38 cellular contexts compared by ENCODE assay signal in the genomic region with DNA sequence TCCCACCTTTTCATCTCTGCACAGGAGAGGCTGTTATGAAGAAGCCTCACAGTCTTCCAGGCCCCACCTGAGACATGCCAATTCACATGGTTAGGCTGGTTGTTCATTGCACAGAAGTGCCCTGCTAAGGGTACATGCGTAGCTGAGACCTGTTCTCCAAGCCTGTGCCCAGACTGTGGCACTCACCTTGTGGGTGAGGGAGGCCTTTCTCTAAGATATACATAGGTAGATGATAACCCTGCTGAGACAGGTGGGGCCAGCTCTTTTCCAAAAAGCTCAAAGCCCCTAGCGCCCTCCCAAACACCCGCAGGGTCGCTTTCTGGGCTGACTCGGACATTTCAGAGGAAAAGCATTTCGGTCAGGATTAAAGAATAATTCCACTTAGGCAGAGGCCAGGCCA.
"Had no signal": no experiment of that assay in that cellular context is flagged by ENCODE, and none has a peak within 500 bp of the region (broad histone marks: within the 10 kb centered on the region; RNA-seq: fewer than 3 reads in every experiment).

No MANE protein-coding gene starts in this region.

- H3K36me3 Mint-ChIP-seq: activated naive CD4-positive, alpha-beta T cell treated with anti-CD3 and anti-CD28 coated beads, Interleukin-2, amount 10 ng/mL, durations not matched to agents 7 days and 5 days; activated naive CD4-positive, alpha-beta T cell treated with anti-CD3 and anti-CD28 coated beads, Interleukin-2, amount 50 U/mL, for 24 hours; activated naive CD4-positive, alpha-beta T cell treated with anti-CD3 and anti-CD28 coated beads, Interleukin-2, amount 50 U/mL, for 72 hours; activated naive CD8-positive, alpha-beta T cell; activated naive CD8-positive, alpha-beta T cell treated with anti-CD3 and anti-CD28 coated beads for 36 hours; activated naive CD8-positive, alpha-beta T cell treated with anti-CD3 and anti-CD28 coated beads, Interleukin-2, amount 10 ng/mL, durations not matched to agents 7 days and 5 days; brain had no signal

- H3K9me3 Mint-ChIP-seq: activated naive CD4-positive, alpha-beta T cell treated with anti-CD3 and anti-CD28 coated beads for 36 hours; activated naive CD4-positive, alpha-beta T cell treated with anti-CD3 and anti-CD28 coated beads, Interleukin-2, amount 10 ng/mL, durations not matched to agents 7 days and 5 days; activated naive CD4-positive, alpha-beta T cell treated with anti-CD3 and anti-CD28 coated beads, Interleukin-2, amount 50 U/mL, for 24 hours; activated naive CD4-positive, alpha-beta T cell treated with anti-CD3 and anti-CD28 coated beads, Interleukin-2, amount 50 U/mL, for 72 hours; activated naive CD8-positive, alpha-beta T cell treated with anti-CD3 and anti-CD28 coated beads for 36 hours; activated naive CD8-positive, alpha-beta T cell treated with anti-CD3 and anti-CD28 coated beads, Interleukin-2, amount 10 ng/mL, durations not matched to agents 7 days and 5 days; activated naive CD8-positive, alpha-beta T cell treated with anti-CD3 and anti-CD28 coated beads, Interleukin-2, amount 50 U/mL, for 24 hours; activated T-cell treated with anti-CD3 and anti-CD28 coated beads, Interleukin-2, amount 50 U/mL, for 24 hours; activated T-cell treated with anti-CD3 and anti-CD28 coated beads, Interleukin-2, amount 50 U/mL, for 4 hours; activated T-helper 1 cell treated with anti-CD3 and anti-CD28 coated beads, Interleukin-12 subunit alpha, Interleukin-12 subunit beta, Interleukin-2, Interleukin-4 antibody, amounts not matched to agents 30 ng/mL and 10 ng/mL and 1 ng/mL, durations not matched to agents 14 hours and 24 hours and 36 hours; activated T-helper 17 cell treated with anti-CD3 and anti-CD28 coated beads, Interleukin-2, amount 50 U/mL, for 72 hours; activated T-helper 2 cell treated with anti-CD3 and anti-CD28 coated beads, Interferon-gamma antibody, Interleukin-2, Interleukin-4, amounts not matched to agents 10 μg/mL and 5 μg/mL and 100 μg/mL, durations not matched to agents 14 hours and 24 hours and 36 hours; central memory CD8-positive, alpha-beta T cell had no signal

- ATAC-seq: activated naive CD4-positive, alpha-beta T cell treated with anti-CD3 and anti-CD28 coated beads, Interleukin-2, amount 50 U/mL, for 72 hours; activated naive CD8-positive, alpha-beta T cell treated with anti-CD3 and anti-CD28 coated beads, Interleukin-2, amount 50 U/mL, for 24 hours; activated T-cell treated with anti-CD3 and anti-CD28 coated beads, Interleukin-2, amount 50 U/mL, for 4 hours; activated T-cell treated with anti-CD3 and anti-CD28 coated beads, Interleukin-2, amount 50 U/mL, for 72 hours; activated T-helper 17 cell treated with anti-CD3 and anti-CD28 coated beads, Interleukin-2, amount 50 U/mL, for 72 hours; body of pancreas had no signal

- H3K4me1 Mint-ChIP-seq: activated naive CD4-positive, alpha-beta T cell treated with anti-CD3 and anti-CD28 coated beads, Interleukin-2, amount 10 ng/mL, durations not matched to agents 7 days and 5 days; activated naive CD4-positive, alpha-beta T cell treated with anti-CD3 and anti-CD28 coated beads, Interleukin-2, amount 50 U/mL, for 24 hours; activated naive CD8-positive, alpha-beta T cell treated with anti-CD3 and anti-CD28 coated beads for 36 hours; activated naive CD8-positive, alpha-beta T cell treated with anti-CD3 and anti-CD28 coated beads, Interleukin-2, amount 10 ng/mL, durations not matched to agents 7 days and 5 days; activated naive CD8-positive, alpha-beta T cell treated with anti-CD3 and anti-CD28 coated beads, Interleukin-2, amount 50 U/mL, for 24 hours; activated T-helper 17 cell treated with anti-CD3 and anti-CD28 coated beads, Interleukin-2, amount 50 U/mL, for 72 hours; brain; central memory CD8-positive, alpha-beta T cell had no signal

- H3K4me3 Mint-ChIP-seq: activated naive CD4-positive, alpha-beta T cell treated with anti-CD3 and anti-CD28 coated beads for 36 hours; activated naive CD4-positive, alpha-beta T cell treated with anti-CD3 and anti-CD28 coated beads, Interleukin-2, amount 10 ng/mL, durations not matched to agents 7 days and 5 days; activated naive CD4-positive, alpha-beta T cell treated with anti-CD3 and anti-CD28 coated beads, Interleukin-2, amount 50 U/mL, for 24 hours; activated naive CD8-positive, alpha-beta T cell; activated naive CD8-positive, alpha-beta T cell treated with anti-CD3 and anti-CD28 coated beads for 36 hours; activated naive CD8-positive, alpha-beta T cell treated with anti-CD3 and anti-CD28 coated beads, Interleukin-2, amount 10 ng/mL, durations not matched to agents 7 days and 5 days; activated naive CD8-positive, alpha-beta T cell treated with anti-CD3 and anti-CD28 coated beads, Interleukin-2, amount 50 U/mL, for 24 hours; activated T-cell treated with anti-CD3 and anti-CD28 coated beads, Interleukin-2, amount 50 U/mL, for 24 hours; activated T-cell treated with anti-CD3 and anti-CD28 coated beads, Interleukin-2, amount 50 U/mL, for 4 hours; activated T-cell treated with anti-CD3 and anti-CD28 coated beads, Interleukin-2, amount 50 U/mL, for 72 hours; activated T-helper 1 cell treated with anti-CD3 and anti-CD28 coated beads, Interleukin-12 subunit alpha, Interleukin-12 subunit beta, Interleukin-2, Interleukin-4 antibody, amounts not matched to agents 30 ng/mL and 10 ng/mL and 1 ng/mL, durations not matched to agents 14 hours and 24 hours and 36 hours; activated T-helper 17 cell treated with anti-CD3 and anti-CD28 coated beads, Interleukin-2, amount 50 U/mL, for 72 hours; brain; central memory CD8-positive, alpha-beta T cell had no signal

- H3K36me3 ChIP-seq: adrenal gland, ascending aorta, brain microvascular endothelial cell, breast epithelium, cardiac muscle cell had no signal

- H3K27ac ChIP-seq: adrenal gland, ascending aorta, body of pancreas, brain microvascular endothelial cell, breast epithelium, cardiac muscle cell had no signal

- DNase-seq: activated effector memory CD4-positive, alpha-beta T cell treated with anti-CD3 and anti-CD28 coated beads, Interleukin-2, amount 50 U/mL, for 16 hours; activated effector memory CD4-positive, alpha-beta T cell treated with Interleukin-2 at 50 U/mL for 16 hours; activated gamma-delta T cell; activated gamma-delta T cell treated with Interleukin-2 at 50 U/mL for 16 hours; activated naive CD4-positive, alpha-beta T cell; activated naive CD4-positive, alpha-beta T cell treated with anti-CD3 and anti-CD28 coated beads for 36 hours; activated naive CD4-positive, alpha-beta T cell treated with anti-CD3 and anti-CD28 coated beads, Interleukin-2, amount 10 ng/mL, durations not matched to agents 7 days and 5 days; activated naive CD4-positive, alpha-beta T cell treated with anti-CD3 and anti-CD28 coated beads, Interleukin-2, amount 50 U/mL, for 16 hours; activated naive CD4-positive, alpha-beta T cell treated with Interleukin-2 at 50 U/mL for 16 hours; activated naive CD8-positive, alpha-beta T cell treated with anti-CD3 and anti-CD28 coated beads for 36 hours; activated naive CD8-positive, alpha-beta T cell treated with anti-CD3 and anti-CD28 coated beads, Interleukin-2, amount 10 ng/mL, durations not matched to agents 7 days and 5 days; activated naive CD8-positive, alpha-beta T cell treated with anti-CD3 and anti-CD28 coated beads, Interleukin-2, amount 50 U/mL, for 24 hours; activated T-cell treated with anti-CD3 and anti-CD28 coated beads, Interleukin-2, amount 50 U/mL, for 1 hour; activated T-cell treated with anti-CD3 and anti-CD28 coated beads, Interleukin-2, amount 50 U/mL, for 24 hours; activated T-cell treated with anti-CD3 and anti-CD28 coated beads, Interleukin-2, amount 50 U/mL, for 4 hours; activated T-cell treated with anti-CD3 and anti-CD28 coated beads, Interleukin-2, amount 50 U/mL, for 48 hours; activated T-cell treated with anti-CD3 and anti-CD28 coated beads, Interleukin-2, amount 50 U/mL, for 72 hours; adrenal gland; amniotic stem cell; amygdala; anterior cingulate cortex; aorta; body of pancreas; brain microvascular endothelial cell; caudate nucleus; central memory CD4-positive, alpha-beta T cell; cerebellar nuclear complex had no signal

- H3K4me1 ChIP-seq: adrenal gland, ascending aorta, body of pancreas, breast epithelium had no signal

- H3K4me3 ChIP-seq: adrenal gland, ascending aorta, body of pancreas, breast epithelium, cardiac muscle cell had no signal

- H3K27me3 Mint-ChIP-seq: activated naive CD4-positive, alpha-beta T cell treated with anti-CD3 and anti-CD28 coated beads, Interleukin-2, amount 10 ng/mL, durations not matched to agents 7 days and 5 days; brain had no signal

- H3K27me3 ChIP-seq: adrenal gland, ascending aorta, body of pancreas, brain microvascular endothelial cell, breast epithelium, cardiac muscle cell had no signal

- H3K9me3 ChIP-seq: adrenal gland, ascending aorta, body of pancreas, breast epithelium had no signal

- H3K27ac Mint-ChIP-seq: activated naive CD4-positive, alpha-beta T cell treated with anti-CD3 and anti-CD28 coated beads for 36 hours; activated naive CD4-positive, alpha-beta T cell treated with anti-CD3 and anti-CD28 coated beads, Interleukin-2, amount 10 ng/mL, durations not matched to agents 7 days and 5 days; activated naive CD4-positive, alpha-beta T cell treated with anti-CD3 and anti-CD28 coated beads, Interleukin-2, amount 50 U/mL, for 24 hours; activated naive CD8-positive, alpha-beta T cell; activated naive CD8-positive, alpha-beta T cell treated with anti-CD3 and anti-CD28 coated beads for 36 hours; activated naive CD8-positive, alpha-beta T cell treated with anti-CD3 and anti-CD28 coated beads, Interleukin-2, amount 10 ng/mL, durations not matched to agents 7 days and 5 days; activated naive CD8-positive, alpha-beta T cell treated with anti-CD3 and anti-CD28 coated beads, Interleukin-2, amount 50 U/mL, for 24 hours; activated T-cell treated with anti-CD3 and anti-CD28 coated beads, Interleukin-2, amount 50 U/mL, for 24 hours; activated T-cell treated with anti-CD3 and anti-CD28 coated beads, Interleukin-2, amount 50 U/mL, for 72 hours; activated T-helper 1 cell treated with anti-CD3 and anti-CD28 coated beads, Interleukin-12 subunit alpha, Interleukin-12 subunit beta, Interleukin-2, Interleukin-4 antibody, amounts not matched to agents 30 ng/mL and 10 ng/mL and 1 ng/mL, durations not matched to agents 14 hours and 24 hours and 36 hours; activated T-helper 17 cell treated with anti-CD3 and anti-CD28 coated beads, Interleukin-2, amount 50 U/mL, for 72 hours; activated T-helper 2 cell treated with anti-CD3 and anti-CD28 coated beads, Interferon-gamma antibody, Interleukin-2, Interleukin-4, amounts not matched to agents 10 μg/mL and 5 μg/mL and 100 μg/mL, durations not matched to agents 14 hours and 24 hours and 36 hours had no signal
